In the genomic region with DNA sequence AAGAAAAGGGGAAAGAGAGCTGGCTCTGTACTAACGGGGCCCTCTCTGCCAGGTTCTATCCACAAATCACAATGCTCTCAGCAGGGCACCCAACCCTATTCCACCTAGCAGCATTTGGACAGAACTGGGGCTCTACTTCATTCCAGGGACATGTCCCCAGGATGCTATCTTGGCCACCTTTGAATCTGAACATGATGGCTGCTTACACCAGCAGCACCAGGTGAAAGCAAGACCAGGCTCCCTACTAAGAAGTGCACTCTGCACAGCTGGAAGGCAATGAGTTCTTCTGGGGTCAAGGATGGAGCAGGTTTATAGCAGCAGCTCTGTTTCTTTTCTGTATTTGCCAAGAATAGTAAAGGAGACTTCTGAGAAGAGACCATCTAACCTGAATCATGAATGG, we compare ENCODE assay signal across 26 cellular contexts.
"Had no signal": no experiment of that assay in that cellular context is flagged by ENCODE, and none has a peak within 500 bp of the region (broad histone marks: within the 10 kb centered on the region; RNA-seq: fewer than 3 reads in every experiment).

No MANE protein-coding gene starts in this region.

- H3K27me3 Mint-ChIP-seq: activated CD4-positive, alpha-beta T cell treated with anti-CD3 and anti-CD28 coated beads, Interleukin-2, amount 10 ng/mL, durations not matched to agents 7 days and 5 days; activated CD8-positive, alpha-beta T cell treated with anti-CD3 and anti-CD28 coated beads for 36 hours; activated T-helper 17 cell treated with anti-CD3 and anti-CD28 coated beads, Interleukin-2, amount 50 U/mL, for 72 hours; naive thymus-derived CD8-positive, alpha-beta T cell; stimulated activated naive CD8-positive, alpha-beta T cell treated with anti-CD3 and anti-CD28 coated beads, Interleukin-15, amount 100 ng/mL, for 72 hours had no signal

- DNase-seq: activated CD4-positive, alpha-beta T cell treated with anti-CD3 and anti-CD28 coated beads for 1 hour; activated CD4-positive, alpha-beta T cell treated with anti-CD3 and anti-CD28 coated beads, Interleukin-2, amount 10 ng/mL, durations not matched to agents 7 days and 5 days; activated CD8-positive, alpha-beta T cell treated with anti-CD3 and anti-CD28 coated beads for 36 hours; activated gamma-delta T cell treated with Interleukin-2 at 50 U/mL for 16 hours; activated naive CD4-positive, alpha-beta T cell treated with anti-CD3 and anti-CD28 coated beads, Interleukin-2, amount 50 U/mL, for 16 hours; activated T-cell treated with anti-CD3 and anti-CD28 coated beads, Interleukin-2, amount 50 U/mL, for 4 hours; amniotic stem cell; central memory CD4-positive, alpha-beta T cell; foreskin fibroblast; head of caudate nucleus; hippocampal formation; immature natural killer cell; kidney; left colon; mammary epithelial cell; naive thymus-derived CD8-positive, alpha-beta T cell; stimulated activated CD4-positive, alpha-beta T cell treated with anti-CD3 and anti-CD28 coated beads, Interleukin-12 subunit alpha, Interleukin-12 subunit beta, amount 100 ng/mL, for 4 hours; stimulated activated CD4-positive, alpha-beta T cell treated with anti-CD3 and anti-CD28 coated beads, Interleukin-4, amount 100 ng/mL, for 24 hours; stimulated activated naive CD8-positive, alpha-beta T cell treated with anti-CD3 and anti-CD28 coated beads, Interleukin-15, amount 100 ng/mL, for 72 hours; substantia nigra; T-helper 2 cell; upper lobe of right lung had no signal

- H3K9me3 Mint-ChIP-seq: activated CD4-positive, alpha-beta T cell treated with anti-CD3 and anti-CD28 coated beads, Interleukin-2, amount 10 ng/mL, durations not matched to agents 7 days and 5 days; activated CD8-positive, alpha-beta T cell treated with anti-CD3 and anti-CD28 coated beads for 36 hours; naive thymus-derived CD8-positive, alpha-beta T cell had no signal

- H3K27ac Mint-ChIP-seq: activated CD4-positive, alpha-beta T cell treated with anti-CD3 and anti-CD28 coated beads, Interleukin-2, amount 10 ng/mL, durations not matched to agents 7 days and 5 days; activated CD8-positive, alpha-beta T cell treated with anti-CD3 and anti-CD28 coated beads for 36 hours; activated T-helper 17 cell treated with anti-CD3 and anti-CD28 coated beads, Interleukin-2, amount 50 U/mL, for 72 hours; immature natural killer cell; naive thymus-derived CD8-positive, alpha-beta T cell; stimulated activated effector memory CD8-positive, alpha-beta T cell treated with anti-CD3 and anti-CD28 coated beads, Interleukin-12 subunit alpha, Interleukin-12 subunit beta, amount 100 ng/mL, for 72 hours; stimulated activated naive CD8-positive, alpha-beta T cell treated with anti-CD3 and anti-CD28 coated beads, Interleukin-15, amount 100 ng/mL, for 72 hours had no signal

- H3K36me3 Mint-ChIP-seq: immature natural killer cell; naive thymus-derived CD8-positive, alpha-beta T cell; stimulated activated effector memory CD8-positive, alpha-beta T cell treated with anti-CD3 and anti-CD28 coated beads, Interleukin-12 subunit alpha, Interleukin-12 subunit beta, amount 100 ng/mL, for 72 hours had no signal

- H3K4me3 Mint-ChIP-seq: activated CD4-positive, alpha-beta T cell treated with anti-CD3 and anti-CD28 coated beads, Interleukin-2, amount 10 ng/mL, durations not matched to agents 7 days and 5 days; activated CD8-positive, alpha-beta T cell treated with anti-CD3 and anti-CD28 coated beads for 36 hours; activated T-cell treated with anti-CD3 and anti-CD28 coated beads, Interleukin-2, amount 50 U/mL, for 4 hours; activated T-helper 17 cell treated with anti-CD3 and anti-CD28 coated beads, Interleukin-2, amount 50 U/mL, for 72 hours; immature natural killer cell; naive thymus-derived CD8-positive, alpha-beta T cell; stimulated activated effector memory CD8-positive, alpha-beta T cell treated with anti-CD3 and anti-CD28 coated beads, Interleukin-12 subunit alpha, Interleukin-12 subunit beta, amount 100 ng/mL, for 72 hours; stimulated activated naive CD8-positive, alpha-beta T cell treated with anti-CD3 and anti-CD28 coated beads, Interleukin-15, amount 100 ng/mL, for 72 hours had no signal

- ATAC-seq: activated CD8-positive, alpha-beta T cell treated with anti-CD3 and anti-CD28 coated beads for 36 hours; activated T-cell treated with anti-CD3 and anti-CD28 coated beads, Interleukin-2, amount 50 U/mL, for 4 hours; activated T-helper 17 cell treated with anti-CD3 and anti-CD28 coated beads, Interleukin-2, amount 50 U/mL, for 72 hours; esophagus mucosa; left colon; naive thymus-derived CD8-positive, alpha-beta T cell; sciatic nerve; stimulated activated effector memory CD8-positive, alpha-beta T cell treated with anti-CD3 and anti-CD28 coated beads, Interleukin-12 subunit alpha, Interleukin-12 subunit beta, amount 100 ng/mL, for 72 hours; stimulated activated naive CD8-positive, alpha-beta T cell treated with anti-CD3 and anti-CD28 coated beads, Interleukin-15, amount 100 ng/mL, for 72 hours had no signal

- H3K4me1 Mint-ChIP-seq: activated CD4-positive, alpha-beta T cell treated with anti-CD3 and anti-CD28 coated beads, Interleukin-2, amount 10 ng/mL, durations not matched to agents 7 days and 5 days; activated T-helper 17 cell treated with anti-CD3 and anti-CD28 coated beads, Interleukin-2, amount 50 U/mL, for 72 hours; immature natural killer cell; naive thymus-derived CD8-positive, alpha-beta T cell; stimulated activated effector memory CD8-positive, alpha-beta T cell treated with anti-CD3 and anti-CD28 coated beads, Interleukin-12 subunit alpha, Interleukin-12 subunit beta, amount 100 ng/mL, for 72 hours; stimulated activated naive CD8-positive, alpha-beta T cell treated with anti-CD3 and anti-CD28 coated beads, Interleukin-15, amount 100 ng/mL, for 72 hours had no signal
